In the genomic region with DNA sequence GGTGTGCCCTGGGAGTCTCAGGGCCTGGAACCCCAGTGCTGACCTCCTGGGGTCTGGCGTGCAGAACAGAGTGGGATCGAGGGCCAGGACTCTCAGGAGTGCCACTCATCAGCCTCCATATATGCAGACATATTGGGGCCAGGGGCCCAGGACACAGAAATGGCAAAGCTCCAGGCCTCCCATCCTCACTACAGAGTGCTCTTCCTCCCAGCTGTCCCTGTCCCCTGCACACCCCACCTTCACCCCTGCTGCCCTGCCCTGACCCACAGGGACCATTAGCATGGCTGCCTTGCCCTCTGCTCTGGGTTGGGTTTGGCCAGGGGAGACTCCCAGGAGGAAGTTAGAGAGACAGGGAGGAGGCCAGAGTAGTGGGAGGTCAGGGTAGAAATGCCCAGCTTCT, we compare ENCODE assay signal across 38 cellular contexts. TPM values are rescaled to one million over a fixed set of nuclear protein-coding genes. Genes with fewer than 3 reads are reported as not detected.
"Had no signal": no experiment of that assay in that cellular context is flagged by ENCODE, and none has a peak within 500 bp of the region (broad histone marks: within the 10 kb centered on the region; RNA-seq: fewer than 3 reads in every experiment).

No MANE protein-coding gene starts in this region.

- H3K4me3 Mint-ChIP-seq: activated CD4-positive, alpha-beta T cell treated with anti-CD3 and anti-CD28 coated beads for 36 hours; activated CD8-positive, alpha-beta memory T cell treated with anti-CD3 and anti-CD28 coated beads, Interleukin-2, amount 10 ng/mL, durations not matched to agents 7 days and 5 days; activated CD8-positive, alpha-beta T cell treated with anti-CD3 and anti-CD28 coated beads, Interleukin-2, amount 10 ng/mL, durations not matched to agents 7 days and 5 days; activated naive CD4-positive, alpha-beta T cell treated with anti-CD3 and anti-CD28 coated beads for 36 hours; activated naive CD8-positive, alpha-beta T cell treated with anti-CD3 and anti-CD28 coated beads for 36 hours; activated T-cell treated with anti-CD3 and anti-CD28 coated beads, Interleukin-2, amount 50 U/mL, for 72 hours; effector memory CD8-positive, alpha-beta T cell; naive thymus-derived CD4-positive, alpha-beta T cell; neural progenitor cell; T-helper 2 cell treated with Interferon-gamma antibody and Interleukin-4, amounts not matched to agents 5 μg/mL and 100 μg/mL, for 36 hours had no signal

- H3K9me3 Mint-ChIP-seq: activated naive CD8-positive, alpha-beta T cell treated with anti-CD3 and anti-CD28 coated beads for 36 hours; T-helper 2 cell treated with Interferon-gamma antibody and Interleukin-4, amounts not matched to agents 5 μg/mL and 100 μg/mL, for 36 hours had no signal

- H3K4me3 ChIP-seq: adrenal gland, body of pancreas, gastroesophageal sphincter, hepatocyte, neural progenitor cell, sigmoid colon, thoracic aorta, vagina had no signal

- H3K27ac Mint-ChIP-seq: activated CD4-positive, alpha-beta T cell treated with anti-CD3 and anti-CD28 coated beads for 36 hours; activated CD8-positive, alpha-beta memory T cell treated with anti-CD3 and anti-CD28 coated beads, Interleukin-2, amount 10 ng/mL, durations not matched to agents 7 days and 5 days; activated CD8-positive, alpha-beta T cell treated with anti-CD3 and anti-CD28 coated beads, Interleukin-2, amount 10 ng/mL, durations not matched to agents 7 days and 5 days; activated naive CD4-positive, alpha-beta T cell treated with anti-CD3 and anti-CD28 coated beads for 36 hours; activated naive CD8-positive, alpha-beta T cell treated with anti-CD3 and anti-CD28 coated beads for 36 hours; activated T-cell treated with anti-CD3 and anti-CD28 coated beads, Interleukin-2, amount 50 U/mL, for 72 hours; effector memory CD8-positive, alpha-beta T cell; naive thymus-derived CD4-positive, alpha-beta T cell; T-helper 2 cell treated with Interferon-gamma antibody and Interleukin-4, amounts not matched to agents 5 μg/mL and 100 μg/mL, for 36 hours had no signal

- H3K36me3 ChIP-seq: adrenal gland, gastroesophageal sphincter, neural progenitor cell, sigmoid colon, thoracic aorta, vagina had no signal

- H3K27me3 ChIP-seq: adrenal gland, body of pancreas, hepatocyte, sigmoid colon, vagina had no signal

- ATAC-seq: activated CD4-positive, alpha-beta T cell treated with anti-CD3 and anti-CD28 coated beads for 36 hours; activated CD8-positive, alpha-beta memory T cell treated with anti-CD3 and anti-CD28 coated beads, Interleukin-2, amount 10 ng/mL, durations not matched to agents 7 days and 5 days; activated CD8-positive, alpha-beta T cell treated with anti-CD3 and anti-CD28 coated beads, Interleukin-2, amount 10 ng/mL, durations not matched to agents 7 days and 5 days; activated T-cell treated with anti-CD3 and anti-CD28 coated beads, Interleukin-2, amount 50 U/mL, for 72 hours; body of pancreas; effector memory CD8-positive, alpha-beta T cell; gastroesophageal sphincter; left colon; naive thymus-derived CD4-positive, alpha-beta T cell had no signal

- H3K9me3 ChIP-seq: adrenal gland, body of pancreas, thoracic aorta, vagina had no signal

- H3K36me3 Mint-ChIP-seq: activated CD8-positive, alpha-beta memory T cell treated with anti-CD3 and anti-CD28 coated beads, Interleukin-2, amount 10 ng/mL, durations not matched to agents 7 days and 5 days; activated naive CD8-positive, alpha-beta T cell treated with anti-CD3 and anti-CD28 coated beads for 36 hours; neural progenitor cell had no signal

- H3K4me1 ChIP-seq: adrenal gland, body of pancreas, gastroesophageal sphincter, neural progenitor cell, sigmoid colon, vagina had no signal

- H3K9ac ChIP-seq: neural progenitor cell had no signal

- DNase-seq: activated CD4-positive, alpha-beta T cell treated with anti-CD3 and anti-CD28 coated beads for 36 hours; activated CD4-positive, CD25-positive, alpha-beta regulatory T cell; activated CD8-positive, alpha-beta memory T cell treated with anti-CD3 and anti-CD28 coated beads, Interleukin-2, amount 10 ng/mL, durations not matched to agents 7 days and 5 days; activated CD8-positive, alpha-beta T cell treated with anti-CD3 and anti-CD28 coated beads, Interleukin-2, amount 10 ng/mL, durations not matched to agents 7 days and 5 days; activated naive CD4-positive, alpha-beta T cell treated with anti-CD3 and anti-CD28 coated beads for 36 hours; activated naive CD8-positive, alpha-beta T cell treated with anti-CD3 and anti-CD28 coated beads for 36 hours; activated T-cell treated with anti-CD3 and anti-CD28 coated beads, Interleukin-2, amount 50 U/mL, for 72 hours; cerebellar nuclear complex; cortex of kidney; effector memory CD8-positive, alpha-beta T cell; left colon; midbrain; naive thymus-derived CD4-positive, alpha-beta T cell; sigmoid colon; small intestine; stimulated activated CD4-positive, alpha-beta T cell treated with anti-CD3 and anti-CD28 coated beads, Interleukin-1b, Interleukin-23, amount 100 ng/mL, for 48 hours; stimulated activated CD4-positive, alpha-beta T cell treated with anti-CD3 and anti-CD28 coated beads, Interleukin-4, amount 100 ng/mL, for 4 hours; stimulated activated CD8-positive, alpha-beta memory T cell treated with anti-CD3 and anti-CD28 coated beads, Interleukin-4, amount 100 ng/mL, for 48 hours; stimulated activated naive CD4-positive, alpha-beta T cell; T-helper 1 cell; trophoblast cell had no signal

- FAIRE-seq: endothelial cell of umbilical vein, small intestine had no signal

- H3K4me1 Mint-ChIP-seq: activated CD4-positive, alpha-beta T cell treated with anti-CD3 and anti-CD28 coated beads for 36 hours; activated CD8-positive, alpha-beta memory T cell treated with anti-CD3 and anti-CD28 coated beads, Interleukin-2, amount 10 ng/mL, durations not matched to agents 7 days and 5 days; neural progenitor cell had no signal

- H3K27ac ChIP-seq: adrenal gland, body of pancreas, gastroesophageal sphincter, hepatocyte, neural progenitor cell, sigmoid colon, thoracic aorta, vagina had no signal

RNA-seq across cellular contexts. Expression of a gene that starts 2.8 kb away (rescaled TPM):
- total RNA-seq: activated CD4-positive, alpha-beta T cell treated with anti-CD3 and anti-CD28 coated beads for 36 hours; activated CD8-positive, alpha-beta memory T cell treated with anti-CD3 and anti-CD28 coated beads, Interleukin-2, amount 10 ng/mL, durations not matched to agents 7 days and 5 days; activated CD8-positive, alpha-beta T cell treated with anti-CD3 and anti-CD28 coated beads, Interleukin-2, amount 10 ng/mL, durations not matched to agents 7 days and 5 days; activated naive CD4-positive, alpha-beta T cell treated with anti-CD3 and anti-CD28 coated beads for 36 hours; activated naive CD8-positive, alpha-beta T cell treated with anti-CD3 and anti-CD28 coated beads for 36 hours; activated T-cell treated with anti-CD3 and anti-CD28 coated beads, Interleukin-2, amount 50 U/mL, for 72 hours; adrenal gland; aorta; body of pancreas; endothelial cell of umbilical vein; fibroblast of lung; fibroblast of villous mesenchyme; gastroesophageal sphincter; hepatocyte; left colon; liver; naive thymus-derived CD4-positive, alpha-beta T cell; omental fat pad; renal cortical epithelial cell; sigmoid colon; subcutaneous adipose tissue; thoracic aorta; vagina had no signal
- polyA plus RNA-seq: adrenal gland; aorta; endothelial cell of umbilical vein; esophagus; fibroblast of lung; hepatocyte; liver; naive thymus-derived CD4-positive, alpha-beta T cell; small intestine had no signal
